Comparison of ENCODE assay signal across 12 cellular contexts in the genomic region with DNA sequence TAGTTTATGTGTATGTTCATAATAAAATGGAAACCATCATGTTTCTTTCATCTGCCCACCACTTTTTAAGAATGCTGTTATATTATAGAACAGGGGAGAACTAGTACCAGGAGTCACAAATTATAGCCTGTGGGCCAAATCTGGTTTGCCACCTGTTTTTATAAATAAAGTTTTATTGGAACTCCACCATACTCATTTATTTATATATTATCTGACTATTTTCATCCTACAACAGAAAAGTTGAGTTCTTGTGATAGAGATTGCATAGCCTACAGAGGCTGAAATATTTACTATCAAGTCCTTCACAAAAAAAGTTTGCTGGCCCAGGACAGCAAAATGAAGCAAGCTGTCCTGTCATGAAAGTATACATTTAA. TPM values are rescaled to one million over a fixed set of nuclear protein-coding genes. Genes with fewer than 3 reads are reported as not detected.
DNase-seq lines count a peak whose midpoint lies in the region; ATAC-seq and TF ChIP-seq lines count a peak whose summit lies in the region.
"Had no signal": no experiment of that assay in that cellular context is flagged by ENCODE, and none has a peak within 500 bp of the region (broad histone marks: within the 10 kb centered on the region; RNA-seq: fewer than 3 reads in every experiment).

No MANE protein-coding gene starts in this region.

- ATAC-seq in heart left ventricle (no peak), Right ventricle myocardium inferior (no peak), GM18907 (IDR thresholded peaks at IDR 0.05; ENCODE audit: unreplicated experiment) (no peak)
- ATAC-seq in activated T-helper 17 cell treated with anti-CD3 and anti-CD28 coated beads, Interleukin-2, amount 50 U/mL, for 72 hours (replicated peaks): peak; percentile 5
- ATAC-seq: left lobe of liver had no signal

- H3K4me1 Mint-ChIP-seq in activated T-helper 17 cell treated with anti-CD3 and anti-CD28 coated beads, Interleukin-2, amount 50 U/mL, for 72 hours: peaks cover 38% of the 10 kb centered on the region
- H3K4me1 Mint-ChIP-seq in mesothelial cell of epicardium: peaks cover 45% of the 10 kb centered on the region

- H3K27me3 Mint-ChIP-seq in activated T-helper 17 cell treated with anti-CD3 and anti-CD28 coated beads, Interleukin-2, amount 50 U/mL, for 72 hours: no peaks in the 10 kb centered on the region
- H3K27me3 Mint-ChIP-seq in mesothelial cell of epicardium (ENCODE audit: low read depth): no peaks in the 10 kb centered on the region

- no peaks in the 10 kb centered on the region for H3K36me3 ChIP-seq in heart left ventricle
- H3K36me3 ChIP-seq in transverse colon: no peaks in the 10 kb centered on the region
- H3K36me3 ChIP-seq in SJCRH30: no peaks in the 10 kb centered on the region

- H3K27ac Mint-ChIP-seq in activated T-helper 17 cell treated with anti-CD3 and anti-CD28 coated beads, Interleukin-2, amount 50 U/mL, for 72 hours: peak overlapping the region; percentile 85
- H3K27ac Mint-ChIP-seq in mesothelial cell of epicardium: peak overlapping the region; percentile 99

- DNase-seq in heart left ventricle (no peak), Right ventricle myocardium inferior (ENCODE audit: missing footprints) (no peak), mesothelial cell of epicardium (ENCODE audit: low spot score in 2 of 2, unreplicated experiment in 2 of 2) (no peak), transverse colon (no peak), SJCRH30 (no peak), HuH-7 (ENCODE audit: low spot score) (no peak)
- DNase-seq: H9, NCI-H446 treated with DMSO at 0.1 percent for 48 hours, SHP77 had no signal

- in situ Hi-C loops in transverse colon (cut with MboI; ENCODE audit: low pct_ligation_motif_present in 1 of 4, low pct_unique_long_range_greater_than_20kb in 1 of 4, low sequenced_read_pairs in 3 of 4): loop anchor here (25.0 kb wide), 4 partner anchors 164 to 236 kb away; a partner anchor contains a TSS

- H3K9me3 ChIP-seq in heart left ventricle: no peaks in the 10 kb centered on the region
- H3K9me3 ChIP-seq in transverse colon: no peaks in the 10 kb centered on the region
- H3K9me3 ChIP-seq in SJCRH30 (replicated peaks): peaks cover 6% of the 10 kb centered on the region; the same call in 1 of the 2 replicates

- H3K4me1 ChIP-seq in heart left ventricle: peaks cover 0 to 78% (median 52%) of the 10 kb centered on the region in 12 donors
- peaks cover 17 to 59% (median 29%) of the 10 kb centered on the region in 4 donors for H3K4me1 ChIP-seq in transverse colon
- peaks cover 39% of the 10 kb centered on the region for H3K4me1 ChIP-seq in SJCRH30

- peak overlapping the region; percentile 73 for H3K4me3 Mint-ChIP-seq in activated T-helper 17 cell treated with anti-CD3 and anti-CD28 coated beads, Interleukin-2, amount 50 U/mL, for 72 hours
- H3K4me3 Mint-ChIP-seq in mesothelial cell of epicardium: no peak overlapping the region

- peak overlapping the region in 11 of 12 donors; percentile 42 to 87 (median 70) for H3K27ac ChIP-seq in heart left ventricle
- peak overlapping the region; percentile 66 to 74 (median 72) for H3K27ac ChIP-seq in transverse colon
- H3K27ac ChIP-seq in SJCRH30: no peak overlapping the region

- TF ChIP-seq CTCF in heart left ventricle (IDR thresholded peaks at IDR 0.05) (no peak), mesothelial cell of epicardium (IDR thresholded peaks at IDR 0.05; ENCODE audit: unreplicated experiment) (no peak), transverse colon (IDR thresholded peaks at IDR 0.05) (no peak)

- no peaks in the 10 kb centered on the region for H3K9me3 Mint-ChIP-seq in activated T-helper 17 cell treated with anti-CD3 and anti-CD28 coated beads, Interleukin-2, amount 50 U/mL, for 72 hours
- no peaks in the 10 kb centered on the region for H3K9me3 Mint-ChIP-seq in mesothelial cell of epicardium
- H3K9me3 Mint-ChIP-seq: H9 had no signal

- H3K27me3 ChIP-seq in heart left ventricle (no peaks in the 10 kb centered on the region), transverse colon (no peaks in the 10 kb centered on the region), SJCRH30 (no peaks in the 10 kb centered on the region)

- no peaks in the 10 kb centered on the region for H3K36me3 Mint-ChIP-seq in activated T-helper 17 cell treated with anti-CD3 and anti-CD28 coated beads, Interleukin-2, amount 50 U/mL, for 72 hours (ENCODE audit: low read depth)
- no peaks in the 10 kb centered on the region for H3K36me3 Mint-ChIP-seq in mesothelial cell of epicardium

- intact Hi-C loops in heart left ventricle (cut with DNase I): loop anchor here in 5 of 10 donors (5.0 to 10.0 kb wide), 7 partner anchors 34 to 114 kb away; no protein-coding TSS in a partner anchor
- intact Hi-C loops in Right ventricle myocardium inferior (cut with DNase I): no loop called here
- intact Hi-C loops in transverse colon (cut with DNase I; ENCODE audit: low total_unique reads): no loop called here

- no peak for TF ChIP-seq EP300 in transverse colon (IDR thresholded peaks at IDR 0.05; ENCODE audit: low read depth)

- TF ChIP-seq POLR2A in heart left ventricle (IDR thresholded peaks at IDR 0.05) (no peak), transverse colon (IDR thresholded peaks at IDR 0.05) (no peak)

- H3K4me3 ChIP-seq in heart left ventricle (peak overlapping the region in 1 of 12 donors; percentile 9), transverse colon (no peak overlapping the region), SJCRH30 (no peak overlapping the region)

RNA-seq across cellular contexts. Expression of a gene that starts 41.3 kb away (rescaled TPM):
- total RNA-seq in heart left ventricle (100 to 1,000 TPM in 1 of 9 donors, 10 to 100 TPM in 8; 47.0 to 120 (median 77.4) TPM), Right ventricle myocardium inferior (41.3 TPM), mesothelial cell of epicardium (15.6 to 19.8 TPM (median 15.7 TPM) in 3 replicates), transverse colon (10 to 100 TPM; 12.3 to 38.2 (median 26.9) TPM)
- 10 to 100 TPM; 18.2 to 77.3 TPM for polyA plus RNA-seq in heart left ventricle
- total RNA-seq in activated T-helper 17 cell treated with anti-CD3 and anti-CD28 coated beads, Interleukin-2, amount 50 U/mL, for 72 hours: under 1 TPM; 0.35 to 0.50 TPM
- total RNA-seq in SJCRH30 (2014; rRNA removed; shearing (Covaris generic)): 3.7 and 5.0 TPM in 2 replicates
